Comparison of ENCODE assay signal across 8 cellular contexts in genomic region chr9:21031091-21031817, GRCh38. TPM values are rescaled to one million over a fixed set of nuclear protein-coding genes. Genes with fewer than 3 reads are reported as not detected.
DNase-seq lines count a peak whose midpoint lies in the region; ATAC-seq and TF ChIP-seq lines count a peak whose summit lies in the region.

HACD4 (minus strand) TSS chr9:21031640; CDS start chr9:21031590, 50 bp downstream.

- H3K4me1 ChIP-seq in CD4-positive, CD25-positive, alpha-beta regulatory T cell (ENCODE audit: control insufficient read depth, insufficient read depth, low read length, poor library complexity, severe bottlenecking) = peaks cover 50% of the 10 kb centered on the region
- H3K4me1 ChIP-seq in BE2C = no peaks in the 10 kb centered on the region

- H3K27me3 ChIP-seq in CD4-positive, CD25-positive, alpha-beta regulatory T cell (ENCODE audit: control insufficient read depth, insufficient read depth, low read length) = no peaks in the 10 kb centered on the region
- H3K27me3 ChIP-seq in BE2C = no peaks in the 10 kb centered on the region

- H3K4me1 Mint-ChIP-seq in CD4-positive, CD25-positive, alpha-beta regulatory T cell = peaks cover 20 to 32% (median 27%) of the 10 kb centered on the region in 4 donors

- H3K27ac Mint-ChIP-seq in CD4-positive, CD25-positive, alpha-beta regulatory T cell = peak within 1 kb of the TSS in 2 of 3 donors; percentile 84 to 86

- no peaks in the 10 kb centered on the region for H3K27me3 Mint-ChIP-seq in CD4-positive, CD25-positive, alpha-beta regulatory T cell

- H3K9me3 Mint-ChIP-seq in CD4-positive, CD25-positive, alpha-beta regulatory T cell = no peaks in the 10 kb centered on the region

- peak; percentile 80 to 81 for ATAC-seq in CD4-positive, CD25-positive, alpha-beta regulatory T cell (ENCODE audit: low read depth in 2 of 2)
- peak; percentile 82 for ATAC-seq in GM19324 (IDR thresholded peaks at IDR 0.05; ENCODE audit: low FRiP score, unreplicated experiment)
- ATAC-seq in HG03442 (IDR thresholded peaks at IDR 0.05; ENCODE audit: unreplicated experiment) = peak; percentile 78
- ATAC-seq in activated CD4-positive, CD25-positive, alpha-beta regulatory T cell treated with anti-CD3 and anti-CD28 coated beads, Interleukin-2, amount 50 U/mL, for 24 hours = peak; percentile 53 to 62

- no peaks in the 10 kb centered on the region for H3K9me3 ChIP-seq in CD4-positive, CD25-positive, alpha-beta regulatory T cell (ENCODE audit: control insufficient read depth in 2 of 2, low read length in 2 of 2)
- H3K9me3 ChIP-seq in BE2C = no peaks in the 10 kb centered on the region

- peak within 1 kb of the TSS; percentile 89 for H3K4me3 ChIP-seq in CD4-positive, CD25-positive, alpha-beta regulatory T cell (ENCODE audit: low read depth, low read length)
- H3K4me3 ChIP-seq in choroid plexus epithelial cell (ENCODE audit: low read depth, low read length) = peak within 1 kb of the TSS; percentile 58
- H3K4me3 ChIP-seq in BE2C (ENCODE audit: low read depth, low read length) = no peak within 1 kb of the TSS

- peak within 1 kb of the TSS in 3 of 4 donors; percentile 83 to 86 (median 85) for H3K4me3 Mint-ChIP-seq in CD4-positive, CD25-positive, alpha-beta regulatory T cell

- no peak for TF ChIP-seq CTCF in choroid plexus epithelial cell (conservative IDR thresholded peaks at IDR 0.05; ENCODE audit: low read depth, low read length)
- no peak for TF ChIP-seq CTCF in BE2C (IDR thresholded peaks at IDR 0.05; ENCODE audit: low read depth, low read length)

- peak within 1 kb of the TSS; percentile 78 for H3K27ac ChIP-seq in CD4-positive, CD25-positive, alpha-beta regulatory T cell (ENCODE audit: insufficient read depth, low read length, poor library complexity, severe bottlenecking)

- H3K36me3 Mint-ChIP-seq in CD4-positive, CD25-positive, alpha-beta regulatory T cell = peaks cover 15% of the 10 kb centered on the region

- peaks cover 16% of the 10 kb centered on the region for H3K36me3 ChIP-seq in CD4-positive, CD25-positive, alpha-beta regulatory T cell (ENCODE audit: control insufficient read depth, insufficient read depth, low read length)
- no peaks in the 10 kb centered on the region for H3K36me3 ChIP-seq in BE2C

- DNase-seq in CD4-positive, CD25-positive, alpha-beta regulatory T cell = peak; percentile 55 to 88 (median 74)
- DNase-seq in choroid plexus epithelial cell (ENCODE audit: low read depth) = peak; percentile 49
- DNase-seq in left kidney (ENCODE audit: low read depth, low spot score) = peak; percentile 82
- DNase-seq in stimulated activated CD4-positive, alpha-beta T cell treated with anti-CD3 and anti-CD28 coated beads, Interleukin-4, amount 100 ng/mL, for 4 hours = peak; percentile 57
- DNase-seq in BE2C = no peak

RNA-seq across cellular contexts. Expression of gene HACD4, which starts in this region (rescaled TPM):
- 12.0 TPM for total RNA-seq in CD4-positive, CD25-positive, alpha-beta regulatory T cell
- 10 to 100 TPM in 1 of 4 donors, 1 to 10 TPM in 3; 8.2 to 11.9 (median 9.4) TPM for polyA plus RNA-seq in CD4-positive, CD25-positive, alpha-beta regulatory T cell
- 0.12 TPM for polyA plus RNA-seq in BE2C (2012; ENCODE audit: insufficient read depth, insufficient read length, low read depth)
